ENCODE assay signal across 17 cellular contexts in genomic region chr4:182913621-182914020, GRCh38. TPM values are rescaled to one million over a fixed set of nuclear protein-coding genes. Genes with fewer than 3 reads are reported as not detected.
DNase-seq lines count a peak whose midpoint lies in the region; ATAC-seq, FAIRE-seq and TF ChIP-seq lines count a peak whose summit lies in the region.
"Had no signal": no experiment of that assay in that cellular context is flagged by ENCODE, and none has a peak within 500 bp of the region (broad histone marks: within the 10 kb centered on the region; RNA-seq: fewer than 3 reads in every experiment).

No MANE protein-coding gene starts in this region.

- peaks cover 75% of the 10 kb centered on the region for H3K79me2 ChIP-seq in Loucy (ENCODE audit: insufficient read depth, low read length)
- peaks cover 58% of the 10 kb centered on the region for H3K79me2 ChIP-seq in astrocyte (ENCODE audit: insufficient read depth, low read length)

- H3K4me1 ChIP-seq in Loucy (ENCODE audit: insufficient read depth, low read length, poor library complexity, severe bottlenecking): peaks cover 71% of the 10 kb centered on the region
- peaks cover 19% of the 10 kb centered on the region for H3K4me1 ChIP-seq in astrocyte (ENCODE audit: insufficient read depth, low read length)

- H3K36me3 Mint-ChIP-seq in activated T-cell treated with anti-CD3 and anti-CD28 coated beads, Interleukin-2, amount 50 U/mL, for 24 hours (ENCODE audit: low read depth): peaks cover 80% of the 10 kb centered on the region
- peaks cover 45% of the 10 kb centered on the region for H3K36me3 Mint-ChIP-seq in activated T-cell treated with anti-CD3 and anti-CD28 coated beads, Interleukin-2, amount 50 U/mL, for 4 hours (ENCODE audit: insufficient read depth)
- H3K36me3 Mint-ChIP-seq in astrocyte (ENCODE audit: low read depth, unreplicated experiment) (peaks cover 11% of the 10 kb centered on the region), neural crest cell (ENCODE audit: low read depth) (peaks cover 19% of the 10 kb centered on the region)

- no peaks in the 10 kb centered on the region for H3K9me3 Mint-ChIP-seq in activated T-cell treated with anti-CD3 and anti-CD28 coated beads, Interleukin-2, amount 50 U/mL, for 24 hours
- H3K9me3 Mint-ChIP-seq in activated T-cell treated with anti-CD3 and anti-CD28 coated beads, Interleukin-2, amount 50 U/mL, for 4 hours: no peaks in the 10 kb centered on the region
- H3K9me3 Mint-ChIP-seq in astrocyte (ENCODE audit: unreplicated experiment): no peaks in the 10 kb centered on the region
- no peaks in the 10 kb centered on the region for H3K9me3 Mint-ChIP-seq in neural crest cell

- H3K9me3 ChIP-seq in Loucy (ENCODE audit: insufficient read depth, low read depth, low read length) (no peaks in the 10 kb centered on the region), astrocyte (ENCODE audit: insufficient read depth, low read depth, low read length) (no peaks in the 10 kb centered on the region)
- H3K9me3 ChIP-seq: BLaER1 had no signal

- H3K4me1 Mint-ChIP-seq in activated T-cell treated with anti-CD3 and anti-CD28 coated beads, Interleukin-2, amount 50 U/mL, for 24 hours (ENCODE audit: low read depth): peaks cover 68% of the 10 kb centered on the region
- H3K4me1 Mint-ChIP-seq in activated T-cell treated with anti-CD3 and anti-CD28 coated beads, Interleukin-2, amount 50 U/mL, for 4 hours (ENCODE audit: low read depth): peaks cover 38% of the 10 kb centered on the region
- H3K4me1 Mint-ChIP-seq in astrocyte (ENCODE audit: low read depth, unreplicated experiment) (peaks cover 25% of the 10 kb centered on the region), neural crest cell (peaks cover 42% of the 10 kb centered on the region)

- DNase-seq in activated T-cell treated with anti-CD3 and anti-CD28 coated beads, Interleukin-2, amount 50 U/mL, for 24 hours: no peak
- no peak for DNase-seq in activated T-cell treated with anti-CD3 and anti-CD28 coated beads, Interleukin-2, amount 50 U/mL, for 4 hours
- no peak for DNase-seq in astrocyte (ENCODE audit: low read depth)
- DNase-seq in neural crest cell (ENCODE audit: low read depth, low spot score): no peak
- DNase-seq in hypothalamus (lab: John Stamatoyannopoulos, UW): no peak
- DNase-seq in NCI-H128 (lab: John Stamatoyannopoulos, UW; ENCODE audit: unreplicated experiment): no peak
- no peak for DNase-seq in NCI-H187 treated with DMSO at 0.1 percent for 48 hours (lab: John Stamatoyannopoulos, UW)
- DNase-seq: 8988T, DMS 273 treated with DMSO at 0.1 percent for 48 hours, NCI-H1048, NCI-H1694, PC-3 had no signal

- peak; percentile 29 for FAIRE-seq in astrocyte (lab: Jason Lieb, UNC)
- FAIRE-seq: GM19239, K562 had no signal

- TF ChIP-seq CTCF in Loucy (conservative IDR thresholded peaks at IDR 0.05; ENCODE audit: low read length): no peak
- TF ChIP-seq CTCF in astrocyte (IDR thresholded peaks at IDR 0.05; ENCODE audit: insufficient read depth, low read depth, low read length): no peak
- TF ChIP-seq CTCF in neural crest cell (conservative IDR thresholded peaks at IDR 0.05): no peak

- H3K9me2 ChIP-seq in Loucy (replicated peaks; ENCODE audit: low read depth, low read length): no peaks in the 10 kb centered on the region

- ATAC-seq in activated T-cell treated with anti-CD3 and anti-CD28 coated beads, Interleukin-2, amount 50 U/mL, for 4 hours: no peak
- ATAC-seq: K562, PC-3 had no signal

- H3K36me3 ChIP-seq in Loucy (ENCODE audit: insufficient read depth, low read length) (peaks cover 13% of the 10 kb centered on the region; the same call in 1 of the 2 replicates), astrocyte (ENCODE audit: insufficient read depth, low read length) (peaks cover 42% of the 10 kb centered on the region)

- H3K27ac ChIP-seq in astrocyte (ENCODE audit: low read depth, low read length): no peak overlapping the region
- H3K27ac ChIP-seq: BLaER1, HL-60 had no signal

- H3K27me3 ChIP-seq in Loucy (ENCODE audit: insufficient read depth, low read length, poor library complexity, severe bottlenecking): no peaks in the 10 kb centered on the region
- no peaks in the 10 kb centered on the region for H3K27me3 ChIP-seq in astrocyte (ENCODE audit: insufficient read depth, low read length)
- H3K27me3 ChIP-seq: BLaER1 had no signal

- peak overlapping the region; percentile 19 for H3K4me3 Mint-ChIP-seq in activated T-cell treated with anti-CD3 and anti-CD28 coated beads, Interleukin-2, amount 50 U/mL, for 24 hours
- no peak overlapping the region for H3K4me3 Mint-ChIP-seq in activated T-cell treated with anti-CD3 and anti-CD28 coated beads, Interleukin-2, amount 50 U/mL, for 4 hours
- H3K4me3 Mint-ChIP-seq in astrocyte (ENCODE audit: unreplicated experiment) (no peak overlapping the region), neural crest cell (peak overlapping the region; percentile 29)

- H2AFZ ChIP-seq in Loucy (ENCODE audit: low read length): no peak overlapping the region
- no peak overlapping the region for H2AFZ ChIP-seq in astrocyte (ENCODE audit: low read depth, low read length)

- H3K4me2 ChIP-seq in Loucy (ENCODE audit: low read depth, low read length, poor library complexity, severe bottlenecking): peak overlapping the region; percentile 82
- H3K4me2 ChIP-seq in astrocyte (ENCODE audit: low read length): no peak overlapping the region
- H3K4me2 ChIP-seq: BLaER1 had no signal

- no peaks in the 10 kb centered on the region for H3K27me3 Mint-ChIP-seq in activated T-cell treated with anti-CD3 and anti-CD28 coated beads, Interleukin-2, amount 50 U/mL, for 24 hours
- no peaks in the 10 kb centered on the region for H3K27me3 Mint-ChIP-seq in activated T-cell treated with anti-CD3 and anti-CD28 coated beads, Interleukin-2, amount 50 U/mL, for 4 hours (ENCODE audit: low read depth)
- H3K27me3 Mint-ChIP-seq in astrocyte (ENCODE audit: low read depth, unreplicated experiment) (no peaks in the 10 kb centered on the region), neural crest cell (ENCODE audit: low read depth) (no peaks in the 10 kb centered on the region)

- H3K27ac Mint-ChIP-seq in activated T-cell treated with anti-CD3 and anti-CD28 coated beads, Interleukin-2, amount 50 U/mL, for 24 hours: no peak overlapping the region
- H3K27ac Mint-ChIP-seq in astrocyte (ENCODE audit: unreplicated experiment) (peak overlapping the region; percentile 35), neural crest cell (ENCODE audit: unreplicated experiment) (no peak overlapping the region)

- H3K4me3 ChIP-seq in Loucy (ENCODE audit: low read length, poor library complexity, severe bottlenecking) (peak overlapping the region; percentile 48), astrocyte (ENCODE audit: insufficient read depth, low read depth, low read length) (no peak overlapping the region)
- H3K4me3 ChIP-seq: BLaER1, K562 had no signal

- H3F3A ChIP-seq in Loucy (ENCODE audit: low read depth): 0 out of 2 replicates have a peak, but pooled peaks cover 5% of the 10 kb centered on the region

- H4K20me1 ChIP-seq in Loucy (ENCODE audit: insufficient read depth, low read length, poor library complexity, severe bottlenecking) (peaks cover 25% of the 10 kb centered on the region), astrocyte (ENCODE audit: insufficient read depth, low read length) (peaks cover 9% of the 10 kb centered on the region)

- H3K9ac ChIP-seq in Loucy (ENCODE audit: low read depth, low read length, poor library complexity, severe bottlenecking) (no peak overlapping the region), astrocyte (ENCODE audit: low read length) (no peak overlapping the region)
- H3K9ac ChIP-seq: BLaER1 had no signal

RNA-seq across cellular contexts. Expression of gene DCTD, which starts 3.6 kb away (rescaled TPM):
- 100 to 1,000 TPM; 138 to 147 (median 145) TPM for total RNA-seq in activated T-cell treated with anti-CD3 and anti-CD28 coated beads, Interleukin-2, amount 50 U/mL, for 4 hours
- total RNA-seq in astrocyte (116 and 119 TPM in 2 replicates), neural crest cell (120 and 122 TPM in 2 replicates)

Comparison
In these comparisons a context has a peak if more than half of its experiments do, and no peak if none do; other contexts are left out.
1. H3K4me3 Mint-ChIP-seq: peak in activated T-cell treated with anti-CD3 and anti-CD28 coated beads, Interleukin-2, amount 50 U/mL, for 24 hours (single experiment) and neural crest cell (single experiment); none in activated T-cell treated with anti-CD3 and anti-CD28 coated beads, Interleukin-2, amount 50 U/mL, for 4 hours (single experiment) and astrocyte (single experiment).